ENCODE assay signal across 1 cellular context in genomic region chr15:85533949-85534543, GRCh38.
TF ChIP-seq lines count a peak whose summit lies in the region.

No MANE protein-coding gene starts in this region.

TF ChIP-seq in GM12878, 131 proteins besides CTCF, POLR2A, EP300 and RAD21 (continued from another document):
- TF ChIP-seq RELB (IDR thresholded peaks at IDR 0.05; ENCODE audit: low read depth) (0 out of 2 replicates have a peak, but pooled peaks have one; percentile 13), STAT3 (IDR thresholded peaks at IDR 0.05; ENCODE audit: low read depth, low read length) (no peak), IKZF1 (conservative IDR thresholded peaks at IDR 0.05) (0 out of 2 replicates have a peak, but pooled peaks have one; percentile 14), EED (IDR thresholded peaks at IDR 0.05; ENCODE audit: low read depth) (no peak), MEF2B (IDR thresholded peaks at IDR 0.05; ENCODE audit: partially characterized antibody, poor library complexity, severe bottlenecking) (peak; percentile 68), MEF2A (IDR thresholded peaks at IDR 0.05; ENCODE audit: insufficient read depth, low read depth, low read length) (0 out of 2 replicates have a peak, but pooled peaks have one; percentile 11), BACH1 (IDR thresholded peaks at IDR 0.05; ENCODE audit: borderline replicate concordance) (no peak), ZZZ3 (IDR thresholded peaks at IDR 0.05; ENCODE audit: control insufficient read depth, insufficient read length, low read depth) (no peak), SREBF2 (IDR thresholded peaks at IDR 0.05; ENCODE audit: low read length) (no peak), ATF7 (IDR thresholded peaks at IDR 0.05; ENCODE audit: low read depth) (peak; percentile 38; the same call in 1 of the 2 replicates), IKZF2 (IDR thresholded peaks at IDR 0.05) (peak in 1 of 2 experiments; percentile 27; a peak in 1 of 4 replicates)
